In the genomic region with DNA sequence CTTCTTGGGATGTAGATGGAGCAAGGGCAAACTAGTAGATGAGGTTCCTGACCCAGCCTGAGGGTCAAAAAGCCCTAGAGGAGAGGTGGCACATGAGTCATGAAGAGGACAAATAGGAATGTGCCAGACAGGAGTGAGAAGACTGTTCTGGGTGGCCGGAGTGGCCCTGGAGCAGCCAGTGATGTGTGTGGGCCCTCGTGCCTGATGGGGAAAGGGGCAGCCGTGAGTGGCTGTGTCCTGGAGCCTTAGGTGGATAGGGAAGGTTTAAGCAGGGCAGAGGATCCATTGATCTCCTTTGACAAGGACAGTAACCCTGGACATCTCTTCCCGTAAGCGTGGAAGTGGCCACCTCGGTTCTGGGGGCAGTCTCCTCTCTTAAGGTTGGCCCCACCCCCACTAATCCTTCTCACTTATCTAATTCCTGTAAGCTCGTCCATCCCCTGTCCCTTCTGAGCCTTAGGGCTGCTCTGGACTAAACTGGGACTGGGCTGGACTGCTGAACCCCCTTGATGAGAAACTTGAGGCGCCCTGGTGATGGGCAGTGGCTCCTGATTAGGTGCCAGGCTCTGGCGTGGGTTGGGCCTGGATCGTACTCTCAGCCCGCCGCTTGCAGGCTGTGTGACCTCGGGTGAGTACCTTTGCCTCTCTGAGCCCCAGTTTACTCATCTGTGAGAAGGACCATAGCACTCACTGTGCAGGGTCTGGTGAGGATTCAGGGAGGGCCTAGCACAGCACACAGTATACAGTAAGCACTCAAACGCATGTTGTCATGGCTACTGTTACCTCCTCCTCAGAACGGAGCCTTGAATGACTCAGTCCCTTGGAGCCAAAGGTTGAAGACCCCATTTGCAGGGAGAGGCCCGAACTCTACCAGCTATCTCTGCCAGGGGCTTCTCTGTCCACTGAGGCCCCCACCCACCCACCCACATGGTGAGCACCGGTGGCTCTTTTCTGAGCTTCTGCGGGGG, we compare ENCODE assay signal across 19 cellular contexts. TPM values are rescaled to one million over a fixed set of nuclear protein-coding genes. Genes with fewer than 3 reads are reported as not detected.
DNase-seq lines count a peak whose midpoint lies in the region; ATAC-seq and TF ChIP-seq lines count a peak whose summit lies in the region.
"Had no signal": no experiment of that assay in that cellular context is flagged by ENCODE, and none has a peak within 500 bp of the region (broad histone marks: within the 10 kb centered on the region; RNA-seq: fewer than 3 reads in every experiment).

No MANE protein-coding gene starts in this region.

- H3K9me3 Mint-ChIP-seq in immature natural killer cell = no peaks in the 10 kb centered on the region

- H3K36me3 Mint-ChIP-seq in immature natural killer cell = no peaks in the 10 kb centered on the region

- peak; percentile 28 for DNase-seq in SK-N-SH
- DNase-seq in substantia nigra (lab: John Stamatoyannopoulos, UW) = peak in 1 of 49 donors; percentile 35
- DNase-seq in GM20000 (ENCODE audit: low spot score) = no peak
- no peak for DNase-seq in left lobe of liver (ENCODE audit: low spot score)
- DNase-seq in immature natural killer cell = no peak
- DNase-seq: activated naive CD4-positive, alpha-beta T cell; activated T-cell treated with anti-CD3 and anti-CD28 coated beads, Interleukin-2, amount 50 U/mL, for 1 hour; amniotic stem cell; Caco-2; GOT3; lower lobe of right lung; NCI-H524 treated with DMSO at 0.1 percent for 48 hours; stomach; T1000 had no signal

- H3K27ac Mint-ChIP-seq in immature natural killer cell = no peak overlapping the region

- H3K27ac ChIP-seq in SK-N-SH (ENCODE audit: low read depth in 2 of 2, low read length in 1 of 2) (peak overlapping the region in 1 of 2 experiments; percentile 92; a peak in 2 of 4 replicates), angular gyrus (ENCODE audit: low read depth, low read length) (peak overlapping the region; percentile 2), layer of hippocampus (ENCODE audit: low read depth, low read length) (peak overlapping the region; percentile 60), substantia nigra (ENCODE audit: low read depth, low read length, poor library complexity, severe bottlenecking) (peak overlapping the region; percentile 88)
- H3K27ac ChIP-seq: BLaER1 treated with 17β-estradiol and CSF1 and Interleukin-3, amounts not matched to agents 10 nM and 100 nM; lower lobe of right lung had no signal

- no peaks in the 10 kb centered on the region for H3K36me3 ChIP-seq in SK-N-SH (replicated peaks in 1 of 2; ENCODE audit: control insufficient read depth in 1 of 2, insufficient read depth in 2 of 2, low read length in 1 of 2)
- H3K36me3 ChIP-seq: BLaER1 treated with 17β-estradiol and CSF1 and Interleukin-3, amounts not matched to agents 10 nM and 100 nM; lower lobe of right lung; stomach had no signal

- TF ChIP-seq CTCF in SK-N-SH (IDR thresholded peaks at IDR 0.05) = no peak
- TF ChIP-seq CTCF in GM20000 (IDR thresholded peaks at IDR 0.05; ENCODE audit: extremely low read depth, missing control alignments) = no peak

- H3K4me3 ChIP-seq in SK-N-SH (ENCODE audit: low read depth in 2 of 2, low read length in 1 of 2) = peak overlapping the region in 1 of 2 experiments; percentile 62; a peak in 2 of 4 replicates
- H3K4me3 ChIP-seq: BLaER1 treated with 17β-estradiol and CSF1 and Interleukin-3, amounts not matched to agents 10 nM and 100 nM; lower lobe of right lung; stomach had no signal

- ATAC-seq in SK-N-SH treated with all-trans-retinoic acid at 6 μM for 48 hours (no peak), left lobe of liver (no peak)
- ATAC-seq: activated CD4-positive, CD25-positive, alpha-beta regulatory T cell treated with anti-CD3 and anti-CD28 coated beads, Interleukin-2, amount 50 U/mL, for 24 hours; lower lobe of right lung had no signal

- no peaks in the 10 kb centered on the region for H3F3A ChIP-seq in SK-N-SH (replicated peaks; ENCODE audit: insufficient read depth)

- peaks cover 8% of the 10 kb centered on the region; the same call in 1 of the 2 replicates for H4K20me1 ChIP-seq in SK-N-SH (ENCODE audit: insufficient read depth)

- H3K9ac ChIP-seq in SK-N-SH = no peak overlapping the region
- H3K9ac ChIP-seq: BLaER1 treated with 17β-estradiol and CSF1 and Interleukin-3, amounts not matched to agents 10 nM and 100 nM had no signal

- H3K9me3 ChIP-seq in SK-N-SH = no peaks in the 10 kb centered on the region
- H3K9me3 ChIP-seq: BLaER1 treated with 17β-estradiol and CSF1 and Interleukin-3, amounts not matched to agents 10 nM and 100 nM; Caco-2; lower lobe of right lung; stomach had no signal

- no peak overlapping the region for H3K4me3 Mint-ChIP-seq in immature natural killer cell

- WGBS in SK-N-SH (ENCODE audit: low lambda C conversion rate) = 56% methylated on average over 16 of the region's 18 CpGs

- CTCF ChIA-PET in SK-N-SH (lab: Yijun Ruan, JAX) = interaction anchor here (0.6 to 7.5 kb wide), 17 partner anchors 10 to 905 kb away, joined by 3 to 175 read pairs (median 4); no protein-coding TSS in a partner anchor

- H3K79me2 ChIP-seq in SK-N-SH (ENCODE audit: insufficient read depth) = no peaks in the 10 kb centered on the region

- TF ChIP-seq RAD21 in SK-N-SH (IDR thresholded peaks at IDR 0.05; ENCODE audit: low read length) = no peak

- H3K4me2 ChIP-seq in SK-N-SH = no peak overlapping the region
- H3K4me2 ChIP-seq: BLaER1 treated with 17β-estradiol and CSF1 and Interleukin-3, amounts not matched to agents 10 nM and 100 nM had no signal

- POLR2A ChIA-PET in SK-N-SH (lab: Yijun Ruan, JAX) = interaction anchor here (0.9 to 8.9 kb wide), 7 partner anchors 11 to 121 kb away, joined by 3 to 82 read pairs (median 6); no protein-coding TSS in a partner anchor

- H2AFZ ChIP-seq in SK-N-SH (ENCODE audit: low read depth) = no peak overlapping the region

- peaks cover 5 to 11% (median 11%) of the 10 kb centered on the region in 3 donors for H3K27me3 Mint-ChIP-seq in immature natural killer cell (ENCODE audit: low read depth in 3 of 3)

- peaks cover 0 to 1% of the 10 kb centered on the region in 2 donors for H3K4me1 Mint-ChIP-seq in immature natural killer cell

- H3K9me2 ChIP-seq in SK-N-SH = no peaks in the 10 kb centered on the region

- H3K27me3 ChIP-seq in SK-N-SH (ENCODE audit: insufficient read depth) = no peaks in the 10 kb centered on the region; the same call in none of the 2 replicates
- H3K27me3 ChIP-seq in layer of hippocampus (ENCODE audit: control insufficient read depth, insufficient read depth, low read length) = peaks cover 3% of the 10 kb centered on the region

- peaks cover 0 to 73% of the 10 kb centered on the region in 2 experiments; a peak in 2 of 4 replicates for H3K4me1 ChIP-seq in SK-N-SH (ENCODE audit: control insufficient read depth in 1 of 2, insufficient read depth in 2 of 2, low read depth in 1 of 2, low read length in 1 of 2)

- TF ChIP-seq EP300 in SK-N-SH (IDR thresholded peaks at IDR 0.05; ENCODE audit: borderline replicate concordance in 1 of 2, low read depth in 1 of 2, low read length in 1 of 2) = no peak

TF ChIP-seq in SK-N-SH, 30 proteins besides CTCF, POLR2A, EP300 and RAD21 (continues in another document):
- TF ChIP-seq TAF1 (IDR thresholded peaks at IDR 0.05; ENCODE audit: borderline replicate concordance, low read depth, low read length) (no peak), CHD2 (IDR thresholded peaks at IDR 0.05; ENCODE audit: low read length, partially characterized antibody) (no peak), TEAD4 (IDR thresholded peaks at IDR 0.05; ENCODE audit: borderline replicate concordance, insufficient read depth) (no peak), GABPA (IDR thresholded peaks at IDR 0.05; ENCODE audit: low read depth) (no peak), FOXJ3 (CRISPR knock-in tag; IDR thresholded peaks at IDR 0.05) (no peak), EZH2phosphoT487 (IDR thresholded peaks at IDR 0.05; ENCODE audit: borderline replicate concordance, low read depth) (no peak), TCF12 (IDR thresholded peaks at IDR 0.05) (no peak), RCOR1 (IDR thresholded peaks at IDR 0.05; ENCODE audit: low read length) (no peak)
- TF ChIP-seq, protein P1, sequence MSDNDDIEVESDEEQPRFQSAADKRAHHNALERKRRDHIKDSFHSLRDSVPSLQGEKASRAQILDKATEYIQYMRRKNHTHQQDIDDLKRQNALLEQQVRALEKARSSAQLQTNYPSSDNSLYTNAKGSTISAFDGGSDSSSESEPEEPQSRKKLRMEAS (IDR thresholded peaks at IDR 0.05; ENCODE audit: low read depth) = no peak

TF ChIP-seq in SK-N-SH treated with all-trans-retinoic acid at 6 μM for 48 hours, 23 proteins besides CTCF, POLR2A, EP300 and RAD21 (continues in another document):
- TF ChIP-seq, protein P2, sequence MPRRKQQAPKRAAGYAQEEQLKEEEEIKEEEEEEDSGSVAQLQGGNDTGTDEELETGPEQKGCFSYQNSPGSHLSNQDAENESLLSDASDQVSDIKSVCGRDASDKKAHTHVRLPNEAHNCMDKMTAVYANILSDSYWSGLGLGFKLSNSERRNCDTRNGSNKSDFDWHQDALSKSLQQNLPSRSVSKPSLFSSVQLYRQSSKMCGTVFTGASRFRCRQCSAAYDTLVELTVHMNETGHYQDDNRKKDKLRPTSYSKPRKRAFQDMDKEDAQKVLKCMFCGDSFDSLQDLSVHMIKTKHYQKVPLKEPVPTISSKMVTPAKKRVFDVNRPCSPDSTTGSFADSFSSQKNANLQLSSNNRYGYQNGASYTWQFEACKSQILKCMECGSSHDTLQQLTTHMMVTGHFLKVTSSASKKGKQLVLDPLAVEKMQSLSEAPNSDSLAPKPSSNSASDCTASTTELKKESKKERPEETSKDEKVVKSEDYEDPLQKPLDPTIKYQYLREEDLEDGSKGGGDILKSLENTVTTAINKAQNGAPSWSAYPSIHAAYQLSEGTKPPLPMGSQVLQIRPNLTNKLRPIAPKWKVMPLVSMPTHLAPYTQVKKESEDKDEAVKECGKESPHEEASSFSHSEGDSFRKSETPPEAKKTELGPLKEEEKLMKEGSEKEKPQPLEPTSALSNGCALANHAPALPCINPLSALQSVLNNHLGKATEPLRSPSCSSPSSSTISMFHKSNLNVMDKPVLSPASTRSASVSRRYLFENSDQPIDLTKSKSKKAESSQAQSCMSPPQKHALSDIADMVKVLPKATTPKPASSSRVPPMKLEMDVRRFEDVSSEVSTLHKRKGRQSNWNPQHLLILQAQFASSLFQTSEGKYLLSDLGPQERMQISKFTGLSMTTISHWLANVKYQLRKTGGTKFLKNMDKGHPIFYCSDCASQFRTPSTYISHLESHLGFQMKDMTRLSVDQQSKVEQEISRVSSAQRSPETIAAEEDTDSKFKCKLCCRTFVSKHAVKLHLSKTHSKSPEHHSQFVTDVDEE (CRISPR knock-in tag; IDR thresholded peaks at IDR 0.05) = no peak
- no peak for TF ChIP-seq ISL1 (CRISPR knock-in tag; IDR thresholded peaks at IDR 0.05)
- TF ChIP-seq CSDC2 (CRISPR knock-in tag; IDR thresholded peaks at IDR 0.05) = no peak

RNA-seq across cellular contexts. Expression of a gene that starts 4.0 kb away (rescaled TPM):
- polyA plus RNA-seq in SK-N-SH (2012; rRNA removed) (1.6 and 4.2 TPM in 2 replicates), immature natural killer cell (under 1 TPM in 2 of 3 donors, not detected in 1; 0.20 to 0.49 TPM)
- polyA plus RNA-seq in SK-N-SH (2012; cell fraction: cytosol; rRNA removed) = 1.7 and 4.1 TPM in 2 replicates
- 1.6 and 3.1 TPM in 2 replicates for polyA plus RNA-seq in SK-N-SH (2012; cell fraction: nucleus; rRNA removed)
- total RNA-seq in left lobe of liver = 1.8 TPM
